11 cellular contexts compared by ENCODE assay signal in genomic region chr6:157768304-157768703, GRCh38. TPM values are rescaled to one million over a fixed set of nuclear protein-coding genes. Genes with fewer than 3 reads are reported as not detected.
DNase-seq lines count a peak whose midpoint lies in the region; ATAC-seq and TF ChIP-seq lines count a peak whose summit lies in the region.
"Had no signal": no experiment of that assay in that cellular context is flagged by ENCODE, and none has a peak within 500 bp of the region (broad histone marks: within the 10 kb centered on the region; RNA-seq: fewer than 3 reads in every experiment).

No MANE protein-coding gene starts in this region.

- H3K36me3 Mint-ChIP-seq in WTC11 = no peaks in the 10 kb centered on the region
- peaks cover 0 to under 1% (median under 1%) of the 10 kb centered on the region in 3 experiments; a peak in 2 of 7 replicates for H3K36me3 Mint-ChIP-seq in H9 (ENCODE audit: insufficient read depth in 1 of 3, low read depth in 3 of 3)

- H3K18ac ChIP-seq in IMR-90 (ENCODE audit: low read depth, low read length) = no peak overlapping the region
- no peak overlapping the region for H3K18ac ChIP-seq in H9 (ENCODE audit: insufficient read length, low read depth, low read length)

- H3K79me1 ChIP-seq in IMR-90 (ENCODE audit: low read depth in 1 of 2, low read length in 2 of 2) (peaks cover 0 to 5% of the 10 kb centered on the region in 2 experiments; a peak in 2 of 4 replicates), H9 (ENCODE audit: insufficient read depth, low read depth, low read length, poor library complexity, severe bottlenecking) (no peaks in the 10 kb centered on the region)

- H4K5ac ChIP-seq in IMR-90 (ENCODE audit: low read depth, low read length) = no peak overlapping the region
- no peak overlapping the region for H4K5ac ChIP-seq in H9 (ENCODE audit: insufficient read length, low read depth, low read length)

- H3K4me3 Mint-ChIP-seq in WTC11 (no peak overlapping the region), H9 (no peak overlapping the region)

- WGBS in IMR-90 (ENCODE audit: extremely low coverage in 2 of 2, insufficient read length in 1 of 2), 2 experiments = 100% methylated on average over 2 of the region's 6 CpGs; no CpG with 5 or more reads in 1 of the 2 experiments
- WGBS in sigmoid colon, 2 donors = 53 to 89% methylated on average over 6 of the region's 6 CpGs
- WGBS in prostate gland = 89% methylated on average over 6 of the region's 6 CpGs
- WGBS in H9 (ENCODE audit: extremely low coverage, insufficient read length, low lambda C conversion rate) = no CpG with 5 or more reads among the region's 6 CpGs

- H2AK9ac ChIP-seq in IMR-90 (replicated peaks; ENCODE audit: low read depth, low read length, poor library complexity) = peak overlapping the region; percentile 50

- H3K9me3 ChIP-seq in IMR-90 (ENCODE audit: control insufficient read depth, insufficient read depth, low read length) (no peaks in the 10 kb centered on the region), sigmoid colon (no peaks in the 10 kb centered on the region), prostate gland (no peaks in the 10 kb centered on the region), H9 (ENCODE audit: control insufficient read depth, low read depth, low read length) (no peaks in the 10 kb centered on the region)

- H3K27me3 ChIP-seq in IMR-90 (ENCODE audit: control insufficient read depth, insufficient read depth, low read length) = no peaks in the 10 kb centered on the region
- H3K27me3 ChIP-seq in sigmoid colon = peaks cover 0 to 6% (median 0%) of the 10 kb centered on the region in 3 donors
- no peaks in the 10 kb centered on the region for H3K27me3 ChIP-seq in prostate gland (replicated peaks; ENCODE audit: insufficient read depth)
- H3K27me3 ChIP-seq in H9 (ENCODE audit: insufficient read depth, low read length) = no peaks in the 10 kb centered on the region

- ATAC-seq in IMR-90 (ENCODE audit: low read depth) (no peak), WTC11 (no peak)
- ATAC-seq: left cardiac atrium had no signal

- dilution Hi-C loops in IMR-90 (cut with HindIII; ENCODE audit: low sequenced_read_pairs, unreplicated experiment) = no loop called here

- H3K4ac ChIP-seq in IMR-90 (ENCODE audit: low read depth, low read length) (peak overlapping the region; percentile 44; the same call in 1 of the 2 replicates), H9 (ENCODE audit: low read depth, low read length) (no peak overlapping the region)

- in situ Hi-C loops in IMR-90 (cut with MboI; ENCODE audit: low sequenced_read_pairs) = no loop called here

- H2AFZ ChIP-seq in IMR-90 (replicated peaks; ENCODE audit: low read length, poor library complexity) (no peak overlapping the region), H9 (ENCODE audit: low read length) (no peak overlapping the region)

- H3K27ac Mint-ChIP-seq in WTC11 (peak overlapping the region; percentile 10), H9 (no peak overlapping the region)

- H2BK5ac ChIP-seq in IMR-90 (ENCODE audit: low read depth, low read length, poor library complexity, severe bottlenecking) (no peak overlapping the region), H9 (ENCODE audit: insufficient read length, low read length) (no peak overlapping the region)

- H3K79me2 ChIP-seq in H9 (ENCODE audit: insufficient read depth, low read length) = no peaks in the 10 kb centered on the region

- DNase-seq in SIG-M5 treated with dmso at 0.1 percent for 504 hours (lab: John Stamatoyannopoulos, UW; ENCODE audit: unreplicated experiment) (peak; percentile 57), SIG-M5 (lab: John Stamatoyannopoulos, UW) (no peak), IMR-90 (no peak), WTC11 (ENCODE audit: low spot score) (no peak), sigmoid colon (no peak), NCI-H524 treated with DMSO at 0.1 percent for 48 hours (lab: John Stamatoyannopoulos, UW) (no peak), prostate gland (ENCODE audit: low spot score) (no peak), H9 (no peak)
- DNase-seq: activated CD4-positive, alpha-beta T cell treated with anti-CD3 and anti-CD28 coated beads, Interleukin-2, amount 50 U/mL, for 1 hour; left cardiac atrium had no signal

- TF ChIP-seq RAD21 in IMR-90 (IDR thresholded peaks at IDR 0.05; ENCODE audit: low read length) = no peak

- H4K91ac ChIP-seq in IMR-90 (ENCODE audit: insufficient read depth, low read depth, low read length) (no peak overlapping the region; the same call in 1 of the 2 replicates), H9 (ENCODE audit: insufficient read length, low read depth, low read length) (no peak overlapping the region)

- H3K14ac ChIP-seq in IMR-90 (replicated peaks; ENCODE audit: low read depth, low read length) (no peak overlapping the region), H9 (ENCODE audit: insufficient read depth, low read length) (no peak overlapping the region)

- TF ChIP-seq CTCF in IMR-90 (conservative IDR thresholded peaks at IDR 0.05; ENCODE audit: low read depth, low read length) (no peak), WTC11 (IDR thresholded peaks at IDR 0.05) (no peak), sigmoid colon (IDR thresholded peaks at IDR 0.05) (no peak), prostate gland (IDR thresholded peaks at IDR 0.05) (no peak), H9 (conservative IDR thresholded peaks at IDR 0.05) (no peak)

- 0 out of 2 replicates have a peak overlapping the region, but pooled peaks have one; percentile 21 for H2BK120ac ChIP-seq in IMR-90 (ENCODE audit: low read depth, low read length)
- H2BK120ac ChIP-seq in H9 (ENCODE audit: low read depth, low read length, poor library complexity, severe bottlenecking) = no peak overlapping the region

- TF ChIP-seq POLR2A in IMR-90 (IDR thresholded peaks at IDR 0.05; ENCODE audit: low read depth, low read length) (no peak), sigmoid colon (IDR thresholded peaks at IDR 0.05) (no peak), prostate gland (IDR thresholded peaks at IDR 0.05) (no peak)

- no peaks in the 10 kb centered on the region; the same call in 1 of the 2 replicates for H3K27me3 Mint-ChIP-seq in WTC11 (ENCODE audit: low read depth)
- peaks cover 6% of the 10 kb centered on the region for H3K27me3 Mint-ChIP-seq in H9 (ENCODE audit: low read depth)

- H3K4me3 ChIP-seq in IMR-90 (ENCODE audit: insufficient read depth, low read depth, low read length) (no peak overlapping the region), sigmoid colon (no peak overlapping the region), prostate gland (no peak overlapping the region)

- H3K9me3 Mint-ChIP-seq in WTC11 = no peaks in the 10 kb centered on the region
- peaks cover under 1% of the 10 kb centered on the region in 2 experiments; a peak in 3 of 5 replicates for H3K9me3 Mint-ChIP-seq in H9

- H2AK5ac ChIP-seq in IMR-90 (ENCODE audit: low read depth, low read length) (peak overlapping the region; percentile 37), H9 (ENCODE audit: insufficient read length, low read length) (no peak overlapping the region)

- no peak overlapping the region for H3T11ph ChIP-seq in H9 (ENCODE audit: low read length)

- no peak overlapping the region for H2BK20ac ChIP-seq in IMR-90 (ENCODE audit: low read depth, low read length)
- no peak overlapping the region for H2BK20ac ChIP-seq in H9 (ENCODE audit: low read depth, low read length, poor library complexity, severe bottlenecking)

- H3K4me1 Mint-ChIP-seq in WTC11 (peaks cover 53% of the 10 kb centered on the region), H9 (peaks cover 31 to 47% of the 10 kb centered on the region in 2 experiments)

- H3K23ac ChIP-seq in IMR-90 (ENCODE audit: low read depth, low read length) = no peak overlapping the region
- no peak overlapping the region for H3K23ac ChIP-seq in H9 (ENCODE audit: insufficient read length, low read depth, low read length)

- POLR2A ChIA-PET in IMR-90 (lab: Charles Lee; ENCODE audit: unreplicated experiment) = no interaction called here
- POLR2A ChIA-PET in WTC11 (lab: Charles Lee) = no interaction called here

- H3K4me2 ChIP-seq in IMR-90 (ENCODE audit: low read depth, low read length) (no peak overlapping the region), H9 (ENCODE audit: insufficient read depth, insufficient read length, low read length) (no peak overlapping the region)

- H2BK15ac ChIP-seq in IMR-90 (ENCODE audit: low read depth, low read length) (peak overlapping the region; percentile 26; the same call in 1 of the 3 replicates), H9 (ENCODE audit: low read depth, low read length) (no peak overlapping the region)

- H4K20me1 ChIP-seq in IMR-90 (ENCODE audit: insufficient read depth, low read length) = no peaks in the 10 kb centered on the region; the same call in 1 of the 2 replicates
- H4K20me1 ChIP-seq in H9 (ENCODE audit: control insufficient read depth, insufficient read depth, insufficient read length) = no peaks in the 10 kb centered on the region

- no peaks in the 10 kb centered on the region for H3K23me2 ChIP-seq in H9 (ENCODE audit: insufficient read length, low read depth, low read length, poor library complexity, severe bottlenecking)

- H3K27ac ChIP-seq in IMR-90 (ENCODE audit: insufficient read depth, low read length) (no peak overlapping the region), sigmoid colon (peak overlapping the region in 3 of 4 donors; percentile 16 to 64 (median 32)), prostate gland (no peak overlapping the region), H9 (ENCODE audit: insufficient read length, low read depth, low read length) (no peak overlapping the region)
- H3K27ac ChIP-seq: 22Rv1 had no signal

- CTCF ChIA-PET in IMR-90 (lab: Yijun Ruan, JAX) (no interaction called here), WTC11 (lab: Charles Lee) (interaction anchor here (1.9 kb wide), 1 partner anchor 12 kb away, joined by 5 read pairs; no protein-coding TSS in a partner anchor)

- intact Hi-C loops in IMR-90 (cut with micrococcal nuclease) (no loop called here), sigmoid colon (cut with DNase I) (loop anchor here (10.0 kb wide), 1 partner anchor 444 kb away; the partner anchor contains the start of gene TMEM242), prostate gland (cut with DNase I) (loop anchor here (5.0 kb wide), 1 partner anchor 49 kb away; no protein-coding TSS in a partner anchor)

- no TSS peak for BruUV-seq in IMR-90 (replicated peaks; lab: Mats Ljungman, UMichigan)

- H3K4me1 ChIP-seq in IMR-90 (ENCODE audit: control insufficient read depth, insufficient read depth, low read length) = peaks cover 14% of the 10 kb centered on the region
- H3K4me1 ChIP-seq in sigmoid colon = peaks cover 0 to 22% (median 19%) of the 10 kb centered on the region in 4 donors
- peaks cover 5% of the 10 kb centered on the region for H3K4me1 ChIP-seq in prostate gland (replicated peaks)
- peaks cover 11% of the 10 kb centered on the region for H3K4me1 ChIP-seq in H9 (ENCODE audit: insufficient read depth, low read length)

- H3K36me3 ChIP-seq in IMR-90 (ENCODE audit: control insufficient read depth, insufficient read depth, low read length) = no peaks in the 10 kb centered on the region
- no peaks in the 10 kb centered on the region for H3K36me3 ChIP-seq in sigmoid colon
- no peaks in the 10 kb centered on the region for H3K36me3 ChIP-seq in prostate gland

- TF ChIP-seq EP300 in sigmoid colon (IDR thresholded peaks at IDR 0.05) = peak in 2 of 4 donors; percentile 9 to 53

- H3K9me1 ChIP-seq in IMR-90 (ENCODE audit: insufficient read depth, low read length) = peaks cover 9% of the 10 kb centered on the region

- no peak overlapping the region for H3K9ac ChIP-seq in IMR-90 (ENCODE audit: low read depth, low read length)
- no peak overlapping the region for H3K9ac ChIP-seq in H9 (ENCODE audit: extremely low read depth, insufficient read length, low read length)

- H3K56ac ChIP-seq in IMR-90 (ENCODE audit: extremely low read depth, insufficient read depth, low read length) (no peak overlapping the region), H9 (ENCODE audit: insufficient read length, low read depth, low read length) (no peak overlapping the region)

- H2BK12ac ChIP-seq in H9 (ENCODE audit: insufficient read length, low read depth, low read length) = no peak overlapping the region

- H4K8ac ChIP-seq in IMR-90 (ENCODE audit: low read depth in 2 of 2, low read length in 2 of 2) (no peak overlapping the region), H9 (replicated peaks; ENCODE audit: insufficient read length, low read depth, low read length) (no peak overlapping the region)

RNA-seq across cellular contexts. Expression of gene SNX9, which starts 54.7 kb away (rescaled TPM):
- total RNA-seq in IMR-90 (2012; rRNA removed) (41.2 and 41.9 TPM in 2 replicates), WTC11 (2021) (28.0 to 35.0 TPM (median 29.1 TPM) in 3 replicates), sigmoid colon (10 to 100 TPM; 48.5 to 68.1 (median 63.1) TPM), prostate gland (10 to 100 TPM; 39.2 to 40.6 TPM), H9 (2021) (31.3 and 32.9 TPM in 2 replicates)
- polyA plus RNA-seq in IMR-90 (2012; rRNA removed) (34.8 and 35.3 TPM in 2 replicates), sigmoid colon (10 to 100 TPM; 42.6 to 72.6 (median 60.1) TPM)
- 18.7 and 20.5 TPM in 2 replicates for polyA plus RNA-seq in IMR-90 (2012; cell fraction: cytosol; rRNA removed)
- 20.1 and 45.0 TPM in 2 replicates for polyA plus RNA-seq in IMR-90 (2012; cell fraction: nucleus; rRNA removed; ENCODE audit: low replicate concordance)

Comparison
In these comparisons a context has a peak if more than half of its experiments do, and no peak if none do; other contexts are left out.
1. H3K27ac ChIP-seq: peak in sigmoid colon (3 of 4); none in IMR-90 (single experiment), prostate gland (0 of 2) and H9 (single experiment).